In genomic region chr2:136049991-136050573, GRCh38 we compare ENCODE assay signal across 15 cellular contexts.
DNase-seq lines count a peak whose midpoint lies in the region; ATAC-seq and TF ChIP-seq lines count a peak whose summit lies in the region.
"Had no signal": no experiment of that assay in that cellular context is flagged by ENCODE, and none has a peak within 500 bp of the region (broad histone marks: within the 10 kb centered on the region; RNA-seq: fewer than 3 reads in every experiment).

No MANE protein-coding gene starts in this region.

- intact Hi-C loops in activated T-helper 1 cell treated with anti-CD3 and anti-CD28 coated beads, Interleukin-12 subunit alpha, Interleukin-12 subunit beta, Interleukin-2, Interleukin-4 antibody, amounts not matched to agents 30 ng/mL and 10 ng/mL and 1 ng/mL, durations not matched to agents 14 hours and 24 hours and 36 hours (cut with micrococcal nuclease): loop anchor here (1.0 kb wide), 1 partner anchor 7 kb away; no protein-coding TSS in a partner anchor
- intact Hi-C loops in upper lobe of right lung (cut with DNase I): no loop called here

- H3K36me3 ChIP-seq in upper lobe of right lung: no peaks in the 10 kb centered on the region
- H3K36me3 ChIP-seq: sigmoid colon, WERI-Rb-1 had no signal

- no peak for TF ChIP-seq CTCF in upper lobe of right lung (IDR thresholded peaks at IDR 0.05)

- H3K4me1 Mint-ChIP-seq in stimulated activated naive CD8-positive, alpha-beta T cell treated with anti-CD3 and anti-CD28 coated beads, Interleukin-15, Interleukin-2, amounts not matched to agents 100 ng/mL and 50 ng/mL, for 24 hours (ENCODE audit: low read depth): peaks cover 90% of the 10 kb centered on the region
- peaks cover 90% of the 10 kb centered on the region for H3K4me1 Mint-ChIP-seq in activated T-helper 1 cell treated with anti-CD3 and anti-CD28 coated beads, Interleukin-12 subunit alpha, Interleukin-12 subunit beta, Interleukin-2, Interleukin-4 antibody, amounts not matched to agents 30 ng/mL and 10 ng/mL and 1 ng/mL, durations not matched to agents 14 hours and 24 hours and 36 hours (ENCODE audit: low read depth)

- H3K4me3 ChIP-seq in upper lobe of right lung: no peak overlapping the region
- H3K4me3 ChIP-seq: hepatocyte, sigmoid colon had no signal

- no peaks in the 10 kb centered on the region for H3K4me1 ChIP-seq in upper lobe of right lung
- H3K4me1 ChIP-seq: sigmoid colon had no signal

- H3K27ac Mint-ChIP-seq in stimulated activated naive CD8-positive, alpha-beta T cell treated with anti-CD3 and anti-CD28 coated beads, Interleukin-15, Interleukin-2, amounts not matched to agents 100 ng/mL and 50 ng/mL, for 24 hours: peak overlapping the region; percentile 94
- H3K27ac Mint-ChIP-seq in activated T-helper 1 cell treated with anti-CD3 and anti-CD28 coated beads, Interleukin-12 subunit alpha, Interleukin-12 subunit beta, Interleukin-2, Interleukin-4 antibody, amounts not matched to agents 30 ng/mL and 10 ng/mL and 1 ng/mL, durations not matched to agents 14 hours and 24 hours and 36 hours: peak overlapping the region; percentile 81

- no peak overlapping the region for H3K4me3 Mint-ChIP-seq in stimulated activated naive CD8-positive, alpha-beta T cell treated with anti-CD3 and anti-CD28 coated beads, Interleukin-15, Interleukin-2, amounts not matched to agents 100 ng/mL and 50 ng/mL, for 24 hours
- no peak overlapping the region for H3K4me3 Mint-ChIP-seq in activated T-helper 1 cell treated with anti-CD3 and anti-CD28 coated beads, Interleukin-12 subunit alpha, Interleukin-12 subunit beta, Interleukin-2, Interleukin-4 antibody, amounts not matched to agents 30 ng/mL and 10 ng/mL and 1 ng/mL, durations not matched to agents 14 hours and 24 hours and 36 hours

- H3K27ac ChIP-seq in layer of hippocampus (ENCODE audit: low read depth, low read length): peak overlapping the region; percentile 27
- H3K27ac ChIP-seq in upper lobe of right lung: no peak overlapping the region
- H3K27ac ChIP-seq: hepatocyte, sigmoid colon, WERI-Rb-1 had no signal

- no peaks in the 10 kb centered on the region for H3K36me3 Mint-ChIP-seq in stimulated activated naive CD8-positive, alpha-beta T cell treated with anti-CD3 and anti-CD28 coated beads, Interleukin-15, Interleukin-2, amounts not matched to agents 100 ng/mL and 50 ng/mL, for 24 hours (ENCODE audit: low read depth)
- peaks cover 12% of the 10 kb centered on the region for H3K36me3 Mint-ChIP-seq in activated T-helper 1 cell treated with anti-CD3 and anti-CD28 coated beads, Interleukin-12 subunit alpha, Interleukin-12 subunit beta, Interleukin-2, Interleukin-4 antibody, amounts not matched to agents 30 ng/mL and 10 ng/mL and 1 ng/mL, durations not matched to agents 14 hours and 24 hours and 36 hours (ENCODE audit: low read depth)

- ATAC-seq in stimulated activated naive CD8-positive, alpha-beta T cell treated with anti-CD3 and anti-CD28 coated beads, Interleukin-15, Interleukin-2, amounts not matched to agents 100 U/mL and 50 U/mL, for 24 hours: no peak
- peak; percentile 46 for ATAC-seq in upper lobe of right lung
- no peak for ATAC-seq in HG02981 (IDR thresholded peaks at IDR 0.05; ENCODE audit: unreplicated experiment)
- no peak for ATAC-seq in HG02938 (IDR thresholded peaks at IDR 0.05; ENCODE audit: unreplicated experiment)

- no peak for DNase-seq in stimulated activated naive CD8-positive, alpha-beta T cell treated with anti-CD3 and anti-CD28 coated beads, Interleukin-15, Interleukin-2, amounts not matched to agents 100 U/mL and 50 U/mL, for 24 hours
- no peak for DNase-seq in activated T-helper 1 cell treated with anti-CD3 and anti-CD28 coated beads, Interleukin-12 subunit alpha, Interleukin-12 subunit beta, Interleukin-2, Interleukin-4 antibody, amounts not matched to agents 30 ng/mL and 10 ng/mL and 1 ng/mL, durations not matched to agents 14 hours and 24 hours and 36 hours (ENCODE audit: low spot score)
- DNase-seq in upper lobe of right lung (no peak), NAMALWA (ENCODE audit: low spot score) (no peak)
- DNase-seq: effector CD4-positive, alpha-beta T cell; kidney; NCI-H1436; NCI-H2227 treated with DMSO at 0.1 percent for 48 hours; sigmoid colon; WERI-Rb-1 had no signal

- H3K9me3 ChIP-seq in upper lobe of right lung: no peaks in the 10 kb centered on the region
- H3K9me3 ChIP-seq: sigmoid colon had no signal

- no peaks in the 10 kb centered on the region for H3K27me3 Mint-ChIP-seq in stimulated activated naive CD8-positive, alpha-beta T cell treated with anti-CD3 and anti-CD28 coated beads, Interleukin-15, Interleukin-2, amounts not matched to agents 100 ng/mL and 50 ng/mL, for 24 hours
- H3K27me3 Mint-ChIP-seq in activated T-helper 1 cell treated with anti-CD3 and anti-CD28 coated beads, Interleukin-12 subunit alpha, Interleukin-12 subunit beta, Interleukin-2, Interleukin-4 antibody, amounts not matched to agents 30 ng/mL and 10 ng/mL and 1 ng/mL, durations not matched to agents 14 hours and 24 hours and 36 hours (ENCODE audit: insufficient read depth): no peaks in the 10 kb centered on the region

- H3K9me3 Mint-ChIP-seq in stimulated activated naive CD8-positive, alpha-beta T cell treated with anti-CD3 and anti-CD28 coated beads, Interleukin-15, Interleukin-2, amounts not matched to agents 100 ng/mL and 50 ng/mL, for 24 hours: no peaks in the 10 kb centered on the region
- peaks cover 15% of the 10 kb centered on the region for H3K9me3 Mint-ChIP-seq in activated T-helper 1 cell treated with anti-CD3 and anti-CD28 coated beads, Interleukin-12 subunit alpha, Interleukin-12 subunit beta, Interleukin-2, Interleukin-4 antibody, amounts not matched to agents 30 ng/mL and 10 ng/mL and 1 ng/mL, durations not matched to agents 14 hours and 24 hours and 36 hours

- no peaks in the 10 kb centered on the region for H3K27me3 ChIP-seq in layer of hippocampus (ENCODE audit: control insufficient read depth, insufficient read depth, low read length)
- no peaks in the 10 kb centered on the region for H3K27me3 ChIP-seq in upper lobe of right lung
- H3K27me3 ChIP-seq: hepatocyte, sigmoid colon had no signal
